8 cellular contexts compared by ENCODE assay signal in genomic region chr5:137752873-137753226, GRCh38. TPM values are rescaled to one million over a fixed set of nuclear protein-coding genes. Genes with fewer than 3 reads are reported as not detected.
DNase-seq lines count a peak whose midpoint lies in the region; ATAC-seq, FAIRE-seq and TF ChIP-seq lines count a peak whose summit lies in the region.

No MANE protein-coding gene starts in this region.

- H3K4me1 Mint-ChIP-seq in activated B cell treated with CpG ODN at 0.5 μM for 24 hours: peaks cover 35% of the 10 kb centered on the region

- TF ChIP-seq CTCF in activated B cell treated with CpG ODN at 0.5 μM for 24 hours (IDR thresholded peaks at IDR 0.05): no peak
- no peak for TF ChIP-seq CTCF in fibroblast of mammary gland (conservative IDR thresholded peaks at IDR 0.05; ENCODE audit: control insufficient read depth, insufficient read depth, low read depth, low read length)
- TF ChIP-seq CTCF in pancreas (IDR thresholded peaks at IDR 0.05): no peak

- intact Hi-C loops in activated B cell treated with CpG ODN at 0.5 μM for 24 hours (cut with micrococcal nuclease): loop anchor here (10.0 kb wide), 1 partner anchor 1002 kb away; the partner anchor contains the start of gene CTNNA1
- intact Hi-C loops in pancreas (cut with DNase I): no loop called here

- CTCF ChIA-PET in activated B cell treated with CpG ODN at 0.5 μM for 24 hours (lab: Charles Lee): interaction anchor here (1.2 to 3.0 kb wide), 4 partner anchors 11 to 283 kb away, joined by 4 to 12 read pairs (median 5); no protein-coding TSS in a partner anchor

- 1% methylated on average over 6 of the region's 6 CpGs for WGBS in pancreas, 2 donors

- ATAC-seq in activated B cell treated with CpG ODN at 0.5 μM for 24 hours (ENCODE audit: low read depth) (no peak), pancreas (no peak), HG02763 (IDR thresholded peaks at IDR 0.05; ENCODE audit: unreplicated experiment) (no peak), GM21723 (IDR thresholded peaks at IDR 0.05; ENCODE audit: unreplicated experiment) (no peak)

- DNase-seq in CMK (ENCODE audit: low read depth) (peak; percentile 30), activated B cell treated with CpG ODN at 0.5 μM for 24 hours (no peak), fibroblast of mammary gland (ENCODE audit: low read depth) (no peak), pancreas (peak in 2 of 6 donors; percentile 30 to 38), T-helper 9 cell (no peak)
- DNase-seq in Jurkat, Clone E6-1 (ENCODE audit: low read depth, low spot score): no peak

- H3K27ac ChIP-seq in pancreas: peak overlapping the region; percentile 97 to 100 (median 99)

- no peaks in the 10 kb centered on the region for H3K36me3 ChIP-seq in pancreas

- POLR2A ChIA-PET in activated B cell treated with CpG ODN at 0.5 μM for 24 hours (lab: Charles Lee): interaction anchor here (1.1 to 2.7 kb wide), 4 partner anchors 11 to 600 kb away, joined by 3 to 23 read pairs (median 11); partner anchors contain the start of genes KLHL3 and PKD2L2

- peak overlapping the region; percentile 95 for H3K4me3 Mint-ChIP-seq in activated B cell treated with CpG ODN at 0.5 μM for 24 hours

- FAIRE-seq in pancreas (lab: Jason Lieb, UNC): no peak

- no peaks in the 10 kb centered on the region for H3K27me3 Mint-ChIP-seq in activated B cell treated with CpG ODN at 0.5 μM for 24 hours

- peaks cover 19 to 39% (median 38%) of the 10 kb centered on the region in 3 donors for H3K4me1 ChIP-seq in pancreas

- H3K27me3 ChIP-seq in pancreas: no peaks in the 10 kb centered on the region

- peaks cover 34% of the 10 kb centered on the region for H3K36me3 Mint-ChIP-seq in activated B cell treated with CpG ODN at 0.5 μM for 24 hours (ENCODE audit: low read depth)

- no peaks in the 10 kb centered on the region for H3K9me3 Mint-ChIP-seq in activated B cell treated with CpG ODN at 0.5 μM for 24 hours

- H3K9me3 ChIP-seq in pancreas: no peaks in the 10 kb centered on the region

- peak overlapping the region; percentile 96 for H3K4me3 ChIP-seq in Jurkat, Clone E6-1 (ENCODE audit: low read length)
- H3K4me3 ChIP-seq in fibroblast of mammary gland (ENCODE audit: control insufficient read depth, low read depth, low read length): peak overlapping the region; percentile 97
- H3K4me3 ChIP-seq in pancreas: peak overlapping the region; percentile 62 to 95 (median 80)

- peak overlapping the region; percentile 100 for H3K27ac Mint-ChIP-seq in activated B cell treated with CpG ODN at 0.5 μM for 24 hours

RNA-seq across cellular contexts. Expression of gene HNRNPA0, which starts 1.3 kb away (rescaled TPM):
- polyA plus RNA-seq in Jurkat, Clone E6-1 (2012; ENCODE audit: insufficient read depth, insufficient read length): 47.9 TPM
- total RNA-seq in activated B cell treated with CpG ODN at 0.5 μM for 24 hours: 31.2 and 34.7 TPM in 2 replicates
- total RNA-seq in pancreas: 10 to 100 TPM in 4 of 6 donors, 1 to 10 TPM in 2; 8.0 to 14.1 (median 12.2) TPM
- polyA plus RNA-seq in pancreas: 10 to 100 TPM in 1 of 2 donors, 1 to 10 TPM in 1; 9.7 to 13.8 TPM

RNA-seq across cellular contexts. Expression of gene KLHL3, which starts 17.0 kb away (rescaled TPM):
- 5.8 TPM for polyA plus RNA-seq in Jurkat, Clone E6-1 (2012; ENCODE audit: insufficient read depth, insufficient read length)
- total RNA-seq in activated B cell treated with CpG ODN at 0.5 μM for 24 hours (5.3 and 5.9 TPM in 2 replicates), pancreas (1 to 10 TPM; 1.8 to 4.7 (median 2.9) TPM)
- 1 to 10 TPM; 3.4 to 6.6 TPM for polyA plus RNA-seq in pancreas
